ENCODE assay signal across 27 cellular contexts in genomic region chr15:93341164-93341563, GRCh38.
"Had no signal": no experiment of that assay in that cellular context is flagged by ENCODE, and none has a peak within 500 bp of the region (broad histone marks: within the 10 kb centered on the region; RNA-seq: fewer than 3 reads in every experiment).

No MANE protein-coding gene starts in this region.

- DNase-seq: cortex of kidney; effector memory CD8-positive, alpha-beta T cell; erythroblast; esophagus squamous epithelium; foreskin melanocyte; glutamatergic neuron; heart right ventricle; hippocampal formation; immature natural killer cell; islet precursor cell; kidney glomerular epithelial cell; left colon; left ventricle myocardium inferior; lower lobe of right lung; natural killer cell; nucleus accumbens; sigmoid colon; stimulated activated CD4-positive, alpha-beta T cell treated with anti-CD3 and anti-CD28 coated beads, Interleukin-4, amount 100 ng/mL, for 4 hours; stimulated activated naive CD8-positive, alpha-beta T cell treated with anti-CD3 and anti-CD28 coated beads, Interleukin-15, Interleukin-2, amounts not matched to agents 100 U/mL and 50 U/mL, for 24 hours; substantia nigra; testis; tibial artery; upper lobe of left lung had no signal

- H3K36me3 ChIP-seq: esophagus squamous epithelium, heart right ventricle, left ventricle myocardium inferior, lower lobe of right lung, neural progenitor cell, prostate gland, right atrium auricular region, sigmoid colon, tibial artery, upper lobe of left lung had no signal

- H3K36me3 Mint-ChIP-seq: immature natural killer cell; natural killer cell; stimulated activated memory B cell treated with anti-CD40 and anti-IgM and Interleukin-4, amounts not matched to agents 10 μg/mL and 1 μg/mL and 100 μg/mL, for 72 hours had no signal

- H3K4me3 ChIP-seq: esophagus squamous epithelium, heart right ventricle, left ventricle myocardium inferior, lower lobe of right lung, neural progenitor cell, prostate gland, right atrium auricular region, sigmoid colon, testis, tibial artery, upper lobe of left lung had no signal

- H3K27ac ChIP-seq: esophagus squamous epithelium, heart right ventricle, left ventricle myocardium inferior, lower lobe of right lung, neural progenitor cell, prostate gland, right atrium auricular region, sigmoid colon, testis, tibial artery, upper lobe of left lung had no signal

- H3K9me3 ChIP-seq: esophagus squamous epithelium, heart right ventricle, left ventricle myocardium inferior, lower lobe of right lung, prostate gland, right atrium auricular region, sigmoid colon, testis, tibial artery, upper lobe of left lung had no signal

- H3K4me1 ChIP-seq: esophagus squamous epithelium, heart right ventricle, left ventricle myocardium inferior, lower lobe of right lung, prostate gland, right atrium auricular region, sigmoid colon, testis, tibial artery, upper lobe of left lung had no signal

- H3K4me1 Mint-ChIP-seq: immature natural killer cell; natural killer cell; stimulated activated memory B cell treated with anti-CD40 and anti-IgM and Interleukin-4, amounts not matched to agents 10 μg/mL and 1 μg/mL and 100 μg/mL, for 72 hours had no signal

- H3K9me3 Mint-ChIP-seq: effector memory CD8-positive, alpha-beta T cell; immature natural killer cell; natural killer cell had no signal

- H3K27me3 ChIP-seq: esophagus squamous epithelium, neural progenitor cell, right atrium auricular region, sigmoid colon, testis, tibial artery, upper lobe of left lung had no signal

- H3K27me3 Mint-ChIP-seq: stimulated activated memory B cell treated with anti-CD40 and anti-IgM and Interleukin-4, amounts not matched to agents 10 μg/mL and 1 μg/mL and 100 μg/mL, for 72 hours had no signal

- H2AFZ ChIP-seq: neural progenitor cell had no signal

- H3K27ac Mint-ChIP-seq: effector memory CD8-positive, alpha-beta T cell; natural killer cell; neural progenitor cell; stimulated activated memory B cell treated with anti-CD40 and anti-IgM and Interleukin-4, amounts not matched to agents 10 μg/mL and 1 μg/mL and 100 μg/mL, for 72 hours had no signal

- H3K9ac ChIP-seq: neural progenitor cell had no signal

- H3K4me2 ChIP-seq: neural progenitor cell had no signal

- H3K4me3 Mint-ChIP-seq: effector memory CD8-positive, alpha-beta T cell; immature natural killer cell; natural killer cell; neural progenitor cell; stimulated activated memory B cell treated with anti-CD40 and anti-IgM and Interleukin-4, amounts not matched to agents 10 μg/mL and 1 μg/mL and 100 μg/mL, for 72 hours had no signal

- ATAC-seq: effector memory CD8-positive, alpha-beta T cell; heart right ventricle; left colon; lower lobe of right lung; natural killer cell; stimulated activated memory B cell treated with anti-CD40 and anti-IgM and Interleukin-4, amounts not matched to agents 10 μg/mL and 1 μg/mL and 100 μg/mL, for 72 hours; stimulated activated naive CD8-positive, alpha-beta T cell treated with anti-CD3 and anti-CD28 coated beads, Interleukin-15, Interleukin-2, amounts not matched to agents 100 U/mL and 50 U/mL, for 24 hours had no signal
